8 cellular contexts compared by ENCODE assay signal in the genomic region with DNA sequence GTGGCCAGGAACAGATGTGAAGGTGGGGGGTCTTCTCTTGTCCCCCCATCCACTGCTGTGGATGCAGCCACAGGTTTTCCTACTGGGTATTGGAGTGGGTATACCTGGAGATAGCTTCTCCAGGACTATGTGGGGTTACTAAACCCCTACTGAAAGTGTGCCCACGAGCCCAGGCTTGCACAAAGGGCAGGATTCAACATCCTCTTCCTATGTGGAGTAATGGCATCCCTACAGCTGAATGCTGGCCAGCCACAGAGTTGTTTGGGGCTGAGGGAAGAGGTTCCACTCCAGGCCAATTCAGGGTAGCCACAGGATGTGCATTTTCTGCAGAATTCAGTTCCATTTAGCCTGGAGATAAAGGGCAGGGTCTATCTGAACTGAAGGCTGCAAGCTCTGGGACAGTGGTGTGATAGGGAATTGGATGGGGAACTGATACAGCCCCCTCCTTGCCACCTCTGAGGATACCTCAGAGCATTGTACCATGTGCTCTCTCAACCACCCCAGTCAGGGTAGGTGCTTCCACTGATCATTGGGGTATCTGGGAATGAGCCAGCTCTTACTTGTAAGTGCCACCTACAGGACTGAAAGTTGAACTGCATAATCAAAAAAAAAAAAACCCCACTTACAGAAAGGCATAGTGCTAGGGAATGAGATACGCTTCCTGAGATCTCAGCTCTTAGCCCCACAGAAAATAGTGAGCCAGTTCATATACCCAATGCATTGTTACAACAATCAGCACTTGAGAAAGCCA.
DNase-seq lines count a peak whose midpoint lies in the region; ATAC-seq, FAIRE-seq and TF ChIP-seq lines count a peak whose summit lies in the region.

No MANE protein-coding gene starts in this region.

- H3K36me3 ChIP-seq in PC-3 (ENCODE audit: low read depth, low read length) (no peaks in the 10 kb centered on the region), colonic mucosa (no peaks in the 10 kb centered on the region)

- POLR2A ChIA-PET in PC-3 (lab: Charles Lee; ENCODE audit: unreplicated experiment) = no interaction called here

- H3F3A ChIP-seq in PC-3 (ENCODE audit: low read length, unreplicated experiment) = no peaks in the 10 kb centered on the region

- TF ChIP-seq POLR2A in H54 (IDR thresholded peaks at IDR 0.05; ENCODE audit: low read depth, low read length) = no peak

- DNase-seq in D341Med (ENCODE audit: low spot score) (peak; percentile 47), H54 (ENCODE audit: insufficient read length, low spot score) (no peak), PC-3 (peak; percentile 55), iPS DF 4.7 (ENCODE audit: extremely low read depth, low spot score) (peak; percentile 14), DMS153 treated with DMSO at 0.1 percent for 48 hours (lab: John Stamatoyannopoulos, UW; ENCODE audit: unreplicated experiment) (no peak), colonic mucosa (no peak)
- DNase-seq in activated CD4-positive, alpha-beta T cell treated with anti-CD3 and anti-CD28 coated beads for 4 hours = no peak

- no peaks in the 10 kb centered on the region for H3K9me2 ChIP-seq in PC-3 (replicated peaks; ENCODE audit: low read length)

- H3K27ac ChIP-seq in PC-3 (ENCODE audit: low read length) (no peak overlapping the region), colonic mucosa (no peak overlapping the region)

- no peak overlapping the region for H3K4me2 ChIP-seq in PC-3 (ENCODE audit: low read length)

- H3K4me1 ChIP-seq in PC-3 (ENCODE audit: insufficient read depth, low read length) (0 out of 2 replicates have a peak, but pooled peaks cover 4% of the 10 kb centered on the region), colonic mucosa (no peaks in the 10 kb centered on the region)

- H3K79me2 ChIP-seq in PC-3 (ENCODE audit: low read length) = no peaks in the 10 kb centered on the region

- no peak overlapping the region for H2AFZ ChIP-seq in PC-3 (ENCODE audit: low read length)

- FAIRE-seq in H54 (lab: Jason Lieb, UNC) = peak; percentile 88

- CTCF ChIA-PET in PC-3 (lab: Charles Lee) = interaction anchor here (0.6 to 0.7 kb wide), 5 partner anchors 18 to 645 kb away, joined by 3 to 9 read pairs (median 4); no protein-coding TSS in a partner anchor

- TF ChIP-seq CTCF in PC-3 (conservative IDR thresholded peaks at IDR 0.05; ENCODE audit: low read depth, low read length) (peak; percentile 75), colonic mucosa (IDR thresholded peaks at IDR 0.05) (no peak)

- no peaks in the 10 kb centered on the region for H4K20me1 ChIP-seq in PC-3 (ENCODE audit: low read length)

- H3K4me3 ChIP-seq in PC-3 (ENCODE audit: low read length) (no peak overlapping the region), colonic mucosa (no peak overlapping the region)

- intact Hi-C loops in PC-3 (cut with micrococcal nuclease) = loop anchor here (5.0 to 10.0 kb wide), 2 partner anchors 208 to 241 kb away; no protein-coding TSS in a partner anchor
- intact Hi-C loops in colonic mucosa (cut with DNase I) = no loop called here

- H3K9me3 ChIP-seq in PC-3 (ENCODE audit: low read length) = no peaks in the 10 kb centered on the region
- H3K9me3 ChIP-seq in colonic mucosa = no peaks in the 10 kb centered on the region

- BruUV-seq in PC-3 (replicated peaks; lab: Mats Ljungman, UMichigan) = no TSS peak

- H3K27me3 ChIP-seq in PC-3 (ENCODE audit: low read length) (no peaks in the 10 kb centered on the region), colonic mucosa (no peaks in the 10 kb centered on the region)

- ATAC-seq in PC-3 (peak; percentile 29; the same call in 1 of the 2 replicates), HG02571 (IDR thresholded peaks at IDR 0.05; ENCODE audit: unreplicated experiment) (no peak)

- H3K9ac ChIP-seq in PC-3 (ENCODE audit: low read length) (no peak overlapping the region), colonic mucosa (ENCODE audit: low read depth in 2 of 2, low read length in 2 of 2) (no peak overlapping the region)

Comparison
In these comparisons a context has a peak if more than half of its experiments do, and no peak if none do; other contexts are left out.
1. DNase-seq: peak in D341Med (single experiment), PC-3 (single experiment) and iPS DF 4.7 (single experiment); none in H54 (single experiment), DMS153 treated with DMSO at 0.1 percent for 48 hours (single experiment), colonic mucosa (single experiment) and activated CD4-positive, alpha-beta T cell treated with anti-CD3 and anti-CD28 coated beads for 4 hours (0 of 2).